Comparison of ENCODE assay signal across 9 cellular contexts in genomic region chr3:109023656-109024254, GRCh38.
DNase-seq lines count a peak whose midpoint lies in the region; ATAC-seq and TF ChIP-seq lines count a peak whose summit lies in the region.
"Had no signal": no experiment of that assay in that cellular context is flagged by ENCODE, and none has a peak within 500 bp of the region (broad histone marks: within the 10 kb centered on the region; RNA-seq: fewer than 3 reads in every experiment).

No MANE protein-coding gene starts in this region.

- TF ChIP-seq EP300 in ovary (IDR thresholded peaks at IDR 0.05) (no peak), suprapubic skin (IDR thresholded peaks at IDR 0.05) (no peak)

- 31 to 34% (median 33%) methylated on average over 3 of the region's 3 CpGs for WGBS in ovary, 3 donors
- WGBS in suprapubic skin: 31% methylated on average over 3 of the region's 3 CpGs

- no peak overlapping the region for H3K4me3 ChIP-seq in fibroblast of pulmonary artery (replicated peaks; ENCODE audit: low read depth, low read length)
- H3K4me3 ChIP-seq in ovary: no peak overlapping the region
- H3K4me3 ChIP-seq in suprapubic skin: no peak overlapping the region
- H3K4me3 ChIP-seq: SK-N-MC had no signal

- intact Hi-C loops in activated CD4-positive, alpha-beta memory T cell treated with anti-CD3 and anti-CD28 coated beads for 36 hours (cut with micrococcal nuclease): loop anchor here (1.0 kb wide), 1 partner anchor 59 kb away; no protein-coding TSS in a partner anchor
- intact Hi-C loops in ovary (cut with DNase I): no loop called here

- H3K27me3 Mint-ChIP-seq in activated CD4-positive, alpha-beta memory T cell treated with anti-CD3 and anti-CD28 coated beads for 36 hours: peaks cover 7% of the 10 kb centered on the region

- no peak overlapping the region for H3K27ac ChIP-seq in C4-2B
- no peak overlapping the region for H3K27ac ChIP-seq in ovary
- no peak overlapping the region for H3K27ac ChIP-seq in suprapubic skin
- H3K27ac ChIP-seq: SK-N-MC had no signal

- H3K9me3 ChIP-seq in ovary: no peaks in the 10 kb centered on the region
- H3K9me3 ChIP-seq in suprapubic skin: no peaks in the 10 kb centered on the region

- DNase-seq in NCI-H2171 (lab: John Stamatoyannopoulos, UW) (peak; percentile 27), fibroblast of pulmonary artery (ENCODE audit: low read depth) (peak; percentile 64), ovary (peak in 4 of 5 donors; percentile 23 to 44 (median 24)), suprapubic skin (ENCODE audit: low spot score in 2 of 2) (no peak)
- peak; percentile 44 for DNase-seq in activated CD4-positive, alpha-beta memory T cell treated with anti-CD3 and anti-CD28 coated beads for 36 hours

- TF ChIP-seq POLR2A in ovary (IDR thresholded peaks at IDR 0.05): no peak
- TF ChIP-seq POLR2A in suprapubic skin (IDR thresholded peaks at IDR 0.05): no peak

- H3K4me1 ChIP-seq in ovary (ENCODE audit: insufficient read depth) (no peaks in the 10 kb centered on the region), suprapubic skin (no peaks in the 10 kb centered on the region)

- no peaks in the 10 kb centered on the region for H3K36me3 Mint-ChIP-seq in activated CD4-positive, alpha-beta memory T cell treated with anti-CD3 and anti-CD28 coated beads for 36 hours

- POLR2A ChIA-PET in activated CD4-positive, alpha-beta memory T cell treated with anti-CD3 and anti-CD28 coated beads for 36 hours (lab: Charles Lee): no interaction called here

- H3K4me1 Mint-ChIP-seq in activated CD4-positive, alpha-beta memory T cell treated with anti-CD3 and anti-CD28 coated beads for 36 hours (ENCODE audit: low read depth): no peaks in the 10 kb centered on the region

- peak; percentile 79 for TF ChIP-seq CTCF in C4-2B (conservative IDR thresholded peaks at IDR 0.05)
- TF ChIP-seq CTCF in fibroblast of pulmonary artery (IDR thresholded peaks at IDR 0.05; ENCODE audit: low read length, missing control alignments): peak; percentile 83
- peak in 1 of 3 donors; percentile 41 for TF ChIP-seq CTCF in ovary (IDR thresholded peaks at IDR 0.05)
- peak in 1 of 2 donors; percentile 53 for TF ChIP-seq CTCF in suprapubic skin (IDR thresholded peaks at IDR 0.05)

- H3K36me3 ChIP-seq in ovary (no peaks in the 10 kb centered on the region), suprapubic skin (no peaks in the 10 kb centered on the region)

- no peaks in the 10 kb centered on the region for H3K9me3 Mint-ChIP-seq in activated CD4-positive, alpha-beta memory T cell treated with anti-CD3 and anti-CD28 coated beads for 36 hours

- CTCF ChIA-PET in activated CD4-positive, alpha-beta memory T cell treated with anti-CD3 and anti-CD28 coated beads for 36 hours (lab: Charles Lee): interaction anchor here (0.6 to 3.3 kb wide), 47 partner anchors 9 to 1290 kb away, joined by 3 to 51 read pairs (median 3); no protein-coding TSS in a partner anchor

- no peaks in the 10 kb centered on the region for H3K27me3 ChIP-seq in ovary
- H3K27me3 ChIP-seq in suprapubic skin: no peaks in the 10 kb centered on the region

- ATAC-seq in GM18519 (IDR thresholded peaks at IDR 0.05; ENCODE audit: low FRiP score, unreplicated experiment) (peak; percentile 87), HG02981 (IDR thresholded peaks at IDR 0.05; ENCODE audit: unreplicated experiment) (peak; percentile 85)

- no peak overlapping the region for H3K4me3 Mint-ChIP-seq in activated CD4-positive, alpha-beta memory T cell treated with anti-CD3 and anti-CD28 coated beads for 36 hours

- no peak overlapping the region for H3K27ac Mint-ChIP-seq in activated CD4-positive, alpha-beta memory T cell treated with anti-CD3 and anti-CD28 coated beads for 36 hours

Comparison
In these comparisons a context has a peak if more than half of its experiments do, and no peak if none do; other contexts are left out.
1. DNase-seq: peak in NCI-H2171 (single experiment), activated CD4-positive, alpha-beta memory T cell treated with anti-CD3 and anti-CD28 coated beads for 36 hours (single experiment), fibroblast of pulmonary artery (single experiment) and ovary (4 of 5); none in suprapubic skin (0 of 2).